ENCODE assay signal across 25 cellular contexts in the genomic region with DNA sequence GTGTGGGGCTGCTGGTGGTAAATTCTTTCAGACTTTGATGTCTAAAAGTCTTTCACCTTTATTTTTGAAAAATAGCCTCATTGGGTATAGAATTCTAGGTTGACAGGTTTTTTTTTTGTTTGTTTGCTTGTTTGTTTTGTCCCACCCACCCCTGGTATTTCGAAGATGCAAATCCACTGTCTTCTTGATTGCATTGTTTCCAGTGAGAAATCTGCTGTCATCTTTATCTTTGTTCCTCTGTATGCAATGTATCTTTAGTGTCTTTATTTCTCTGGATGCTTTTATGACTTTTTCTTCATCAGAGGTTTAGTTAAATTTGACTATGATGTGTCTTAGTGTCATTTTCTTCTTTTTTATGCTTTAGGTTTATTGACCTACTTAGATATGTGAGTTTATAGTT. TPM values are rescaled to one million over a fixed set of nuclear protein-coding genes. Genes with fewer than 3 reads are reported as not detected.
A peak's percentile ranks its signal among the peaks of the same experiment; 100 is the strongest.
DNase-seq lines count a peak whose midpoint lies in the region; ATAC-seq, FAIRE-seq and TF ChIP-seq lines count a peak whose summit lies in the region.
"Had no signal": no experiment of that assay in that cellular context is flagged by ENCODE, and none has a peak within 500 bp of the region (broad histone marks: within the 10 kb centered on the region; RNA-seq: fewer than 3 reads in every experiment).

No MANE protein-coding gene starts in this region.

- ATAC-seq in GM12878 (no peak), HG03135 (IDR thresholded peaks at IDR 0.05; ENCODE audit: unreplicated experiment) (no peak)
- ATAC-seq: A549, GM23338, HCT116 had no signal

- H3K9ac ChIP-seq in adipocyte (ENCODE audit: low read length) = no peak overlapping the region
- no peak overlapping the region for H3K9ac ChIP-seq in GM12878 (ENCODE audit: control insufficient read depth, insufficient read depth, low read length)
- H3K9ac ChIP-seq: BLaER1 treated with 17β-estradiol and CSF1 and Interleukin-3, amounts not matched to agents 10 nM and 100 nM had no signal

- POLR2A ChIA-PET in HEK293 (lab: Yijun Ruan, JAX) = no interaction called here
- POLR2A ChIA-PET in GM12878 (lab: Charles Lee) = no interaction called here

- H3K4me3 ChIP-seq in HEK293 (ENCODE audit: low read depth, low read length) (no peak overlapping the region), adipocyte (ENCODE audit: low read length) (peak overlapping the region; percentile 23), GM12878 (no peak overlapping the region)
- H3K4me3 ChIP-seq: A549; BLaER1 treated with 17β-estradiol and CSF1 and Interleukin-3, amounts not matched to agents 10 nM and 100 nM; GM23338 had no signal

- TF ChIP-seq CTCF in HEK293 (tag by site-specific recombination; IDR thresholded peaks at IDR 0.05) (no peak), GM12878 (IDR thresholded peaks at IDR 0.05 in 2 of 3, conservative IDR thresholded peaks at IDR 0.05 in 1 of 3; ENCODE audit: control insufficient read depth in 2 of 3, extremely low read depth in 1 of 3, insufficient read depth in 1 of 3, low read depth in 3 of 3, low read length in 3 of 3) (no peak)

- SMC1A ChIA-PET in GM12878 (lab: Charles Lee; ENCODE audit: uncharacterized antibody, unreplicated experiment) = no interaction called here

- no TSS peak for BruUV-seq in GM12878 (replicated peaks; lab: Mats Ljungman, UMichigan)

- no peak for TF ChIP-seq RAD21 in GM12878 (IDR thresholded peaks at IDR 0.05; ENCODE audit: insufficient read depth, low read depth, low read length)

- RAD21 ChIA-PET in GM12878 (lab: Charles Lee; ENCODE audit: unreplicated experiment) = no interaction called here

- H2AFZ ChIP-seq in GM12878 (ENCODE audit: control insufficient read depth, low read depth, low read length) = no peak overlapping the region
- H2AFZ ChIP-seq: GM23338 had no signal

- H3K4me2 ChIP-seq in GM12878 (ENCODE audit: control insufficient read depth, insufficient read depth) = no peak overlapping the region
- H3K4me2 ChIP-seq: A549; BLaER1 treated with 17β-estradiol and CSF1 and Interleukin-3, amounts not matched to agents 10 nM and 100 nM; GM23338 had no signal

- CTCF ChIA-PET in HEK293 (lab: Yijun Ruan, JAX) = no interaction called here
- CTCF ChIA-PET in GM12878 (lab: Yijun Ruan, JAX) = no interaction called here

- no peak for FAIRE-seq in GM12878 (lab: Jason Lieb, UNC)
- FAIRE-seq: A549, G401.6, GM12891, GM18507 had no signal

- TF ChIP-seq EP300 in GM12878 (IDR thresholded peaks at IDR 0.05; ENCODE audit: borderline replicate concordance in 1 of 2, control insufficient read depth in 1 of 2, low read depth in 2 of 2, low read length in 2 of 2) = no peak

- intact Hi-C loops in GM12878 (cut with micrococcal nuclease; ENCODE audit: unreplicated experiment) = loop anchor here (10.0 kb wide), 1 partner anchor 215 kb away; no protein-coding TSS in a partner anchor

- H3K27ac ChIP-seq in HEK293 (ENCODE audit: extremely low read depth, low read depth, low read length) = no peak overlapping the region
- no peak overlapping the region for H3K27ac ChIP-seq in GM12878 (ENCODE audit: control insufficient read depth, insufficient read depth)
- H3K27ac ChIP-seq: A549; BLaER1 treated with 17β-estradiol and CSF1 and Interleukin-3, amounts not matched to agents 10 nM and 100 nM had no signal

- no peaks in the 10 kb centered on the region for H4K20me1 ChIP-seq in GM12878 (ENCODE audit: control insufficient read depth, insufficient read depth)
- H4K20me1 ChIP-seq: BLaER1 treated with 17β-estradiol and CSF1 and Interleukin-3, amounts not matched to agents 10 nM and 100 nM had no signal

- DNase-seq in adipocyte (ENCODE audit: low read depth) (no peak), GM12878 (ENCODE audit: low read depth, low spot score) (no peak), COLO668 (lab: John Stamatoyannopoulos, UW; ENCODE audit: unreplicated experiment) (no peak), T1000 (lab: John Stamatoyannopoulos, UW) (no peak)
- DNase-seq: 8988T; ACHN; AML-193; BE2C; Calu3; CD4-positive, alpha-beta T cell; CD8-positive, alpha-beta memory T cell; COR-L47; DMS53; DND-41; H9; HFFc6 had no signal

- no peaks in the 10 kb centered on the region for H3K79me2 ChIP-seq in GM12878 (ENCODE audit: control insufficient read depth, insufficient read depth, low read length)

- 40% methylated on average over 1 of the region's 1 CpG for WGBS in GM12878 (ENCODE audit: insufficient coverage, insufficient replicate concordance, low lambda C conversion rate, missing lambda C conversion rate)

- no peaks in the 10 kb centered on the region for H3K9me3 ChIP-seq in HEK293 (ENCODE audit: control insufficient read depth, insufficient read depth, low read depth, low read length)
- peaks cover 16% of the 10 kb centered on the region for H3K9me3 ChIP-seq in adipocyte (ENCODE audit: control insufficient read depth, low read length)
- H3K9me3 ChIP-seq in GM12878 (replicated peaks; ENCODE audit: control insufficient read depth, insufficient read depth, low read length) = no peaks in the 10 kb centered on the region
- H3K9me3 ChIP-seq: BE2C had no signal

- TF ChIP-seq POLR2A in GM12878 (IDR thresholded peaks at IDR 0.05; ENCODE audit: low read depth, low read length) = no peak

- no peaks in the 10 kb centered on the region for H3K36me3 ChIP-seq in HEK293 (ENCODE audit: control insufficient read depth in 2 of 2, insufficient read depth in 1 of 2, low read length in 2 of 2)
- no peaks in the 10 kb centered on the region for H3K36me3 ChIP-seq in adipocyte (ENCODE audit: control insufficient read depth, insufficient read depth, low read length, severe bottlenecking)
- no peaks in the 10 kb centered on the region for H3K36me3 ChIP-seq in GM12878 (ENCODE audit: control insufficient read depth in 2 of 2, insufficient read depth in 2 of 2, low read length in 1 of 2)
- H3K36me3 ChIP-seq: BE2C; BLaER1 treated with 17β-estradiol and CSF1 and Interleukin-3, amounts not matched to agents 10 nM and 100 nM had no signal

- H3K4me1 ChIP-seq in HEK293 (ENCODE audit: control insufficient read depth, insufficient read depth, low read length) (no peaks in the 10 kb centered on the region), adipocyte (ENCODE audit: control insufficient read depth, insufficient read depth, low read length) (no peaks in the 10 kb centered on the region), GM12878 (ENCODE audit: control insufficient read depth, insufficient read depth, low read length) (no peaks in the 10 kb centered on the region)
- H3K4me1 ChIP-seq: A549; BE2C; BLaER1 treated with 17β-estradiol and CSF1 and Interleukin-3, amounts not matched to agents 10 nM and 100 nM had no signal

- no peaks in the 10 kb centered on the region for H3K27me3 ChIP-seq in adipocyte (replicated peaks; ENCODE audit: control insufficient read depth, insufficient read depth, low read length)
- no peaks in the 10 kb centered on the region for H3K27me3 ChIP-seq in GM12878 (replicated peaks in 1 of 2; ENCODE audit: control insufficient read depth in 2 of 2, insufficient read depth in 2 of 2, low read length in 1 of 2)
- H3K27me3 ChIP-seq: BE2C had no signal

- in situ Hi-C loops in GM12878 (cut with MboI) = no loop called here

TF ChIP-seq in HEK293, 187 proteins besides CTCF, POLR2A, EP300 and RAD21:
- no peak for TF ChIP-seq ZNF274 (IDR thresholded peaks at IDR 0.05; ENCODE audit: low read length)
- no peak for TF ChIP-seq ZNF274 (tag by site-specific recombination; IDR thresholded peaks at IDR 0.05; ENCODE audit: borderline replicate concordance)
- no peak for TF ChIP-seq ZBTB17 (tag by site-specific recombination; IDR thresholded peaks at IDR 0.05)
- TF ChIP-seq YY1 (tag by site-specific recombination; IDR thresholded peaks at IDR 0.05) = no peak
- peak; percentile 89 for TF ChIP-seq SETDB1 (IDR thresholded peaks at IDR 0.05; ENCODE audit: insufficient read length, low read length)
- TF ChIP-seq ZNF555 (tag by site-specific recombination; conservative IDR thresholded peaks at IDR 0.05) = no peak

TF ChIP-seq in GM12878, 131 proteins besides CTCF, POLR2A, EP300 and RAD21 (continues in another document):
- TF ChIP-seq NFYA (IDR thresholded peaks at IDR 0.05; ENCODE audit: borderline replicate concordance, low read depth, low read length) = no peak
- no peak for TF ChIP-seq ASH2L (IDR thresholded peaks at IDR 0.05; ENCODE audit: borderline replicate concordance, low read depth)
- TF ChIP-seq CBX5 (IDR thresholded peaks at IDR 0.05; ENCODE audit: low read depth) = peak; percentile 60; the same call in 1 of the 2 replicates

RNA-seq across cellular contexts. Expression of gene HCCS, which starts 21.3 kb away (rescaled TPM):
- total RNA-seq in GM12878 (2013; cell fraction: nucleolus; rRNA removed) = 8.3 and 8.4 TPM in 2 replicates
- 20.3 and 20.4 TPM in 2 replicates for total RNA-seq in GM12878 (2014; rRNA removed)
- total RNA-seq in GM12878 (2014; rRNA removed; fragmentation: Illumina TruSeq; extraction: Trizol) = 22.2 and 27.5 TPM in 2 replicates
- 30.0 and 36.0 TPM in 2 replicates for total RNA-seq in GM12878 (2021)
- polyA plus RNA-seq in GM12878 (2011; ENCODE audit: low read depth) = 18.2 TPM
- 39.3 and 44.3 TPM in 2 replicates for polyA plus RNA-seq in GM12878 (2011; rRNA removed)
- polyA plus RNA-seq in GM12878 (2011; cell fraction: cytosol; rRNA removed) = 22.5 and 22.6 TPM in 2 replicates
- 10.8 and 13.5 TPM in 2 replicates for polyA plus RNA-seq in GM12878 (2011; cell fraction: nucleus; rRNA removed)
- 20.7 and 21.1 TPM in 2 replicates for polyA plus RNA-seq in GM12878 (2012)
- polyA plus RNA-seq in GM12878 (2014; fragmentation: Illumina TruSeq; extraction: Trizol) = 38.2 and 39.4 TPM in 2 replicates
- 10 to 100 TPM; 11.8 to 15.6 TPM for polyA plus RNA-seq in GM12878 (2014; fragmentation: Nextera tagmentation; extraction: Ambion mirVana)
- polyA plus RNA-seq in GM12878 (2014; rRNA removed) = 32.2 and 37.7 TPM in 2 replicates
- polyA plus RNA-seq in GM12878 (2016; fragmentation: Nextera tagmentation; extraction: Ambion mirVana) = 10 to 100 TPM; 65.8 to 69.6 TPM
- polyA minus RNA-seq in GM12878 (2011; rRNA and poly(A)+ RNA removed) = 20.8 and 26.8 TPM in 2 replicates
- 8.5 and 9.8 TPM in 2 replicates for polyA minus RNA-seq in GM12878 (2011; cell fraction: cytosol; rRNA and poly(A)+ RNA removed)
- polyA minus RNA-seq in GM12878 (2011; cell fraction: nucleus; rRNA and poly(A)+ RNA removed) = 3.0 and 5.0 TPM in 2 replicates
